9 cellular contexts compared by ENCODE assay signal in the genomic region with DNA sequence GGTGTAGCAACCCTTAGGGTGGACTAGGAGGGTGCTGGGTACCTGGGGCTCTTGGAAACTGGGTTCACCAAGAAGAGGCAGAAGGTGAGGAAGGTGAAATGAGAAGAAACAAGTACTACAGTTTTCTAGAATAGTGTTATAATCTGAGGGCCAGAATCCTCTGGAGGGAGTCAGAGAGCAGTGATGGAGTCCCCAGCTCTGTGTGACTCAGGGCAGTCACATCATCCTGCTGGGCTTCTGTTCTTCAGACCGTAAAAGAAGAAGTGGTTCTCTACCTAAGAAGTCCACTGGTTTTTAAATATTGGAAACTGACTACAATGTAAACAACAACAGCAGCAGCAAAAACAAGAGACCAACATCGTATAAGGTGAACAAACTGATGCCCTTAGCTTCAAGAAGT.
DNase-seq lines count a peak whose midpoint lies in the region; ATAC-seq and TF ChIP-seq lines count a peak whose summit lies in the region.
"Had no signal": no experiment of that assay in that cellular context is flagged by ENCODE, and none has a peak within 500 bp of the region (broad histone marks: within the 10 kb centered on the region; RNA-seq: fewer than 3 reads in every experiment).

No MANE protein-coding gene starts in this region.

- TF ChIP-seq CTCF in AG09309 (IDR thresholded peaks at IDR 0.05; ENCODE audit: control insufficient read depth, insufficient read depth, low read depth, low read length, missing control alignments) (peak; percentile 42), GM12875 (IDR thresholded peaks at IDR 0.05; ENCODE audit: borderline replicate concordance, insufficient read depth, low read depth, low read length) (peak; percentile 56; the same call in 1 of the 2 replicates), fibroblast of the aortic adventitia (IDR thresholded peaks at IDR 0.05; ENCODE audit: insufficient read depth, low read length) (peak; percentile 16)

- no peak for ATAC-seq in GM18867 (IDR thresholded peaks at IDR 0.05; ENCODE audit: unreplicated experiment)
- no peak for ATAC-seq in HG03280 (IDR thresholded peaks at IDR 0.05; ENCODE audit: unreplicated experiment)
- ATAC-seq in HG02840 (IDR thresholded peaks at IDR 0.05; ENCODE audit: low FRiP score, unreplicated experiment) = no peak

- DNase-seq in AG09309 (ENCODE audit: low read depth) = no peak
- DNase-seq in RPMI8226 = peak; percentile 49
- no peak for DNase-seq in fibroblast of the aortic adventitia (ENCODE audit: low read depth)
- no peak for DNase-seq in foreskin melanocyte
- DNase-seq: T-helper 9 cell had no signal

- H3K4me3 ChIP-seq in AG09309 (ENCODE audit: control insufficient read depth, low read depth, low read length) (no peak overlapping the region), GM12875 (ENCODE audit: low read depth, low read length) (no peak overlapping the region), fibroblast of the aortic adventitia (ENCODE audit: low read depth, low read length) (no peak overlapping the region)
